ENCODE assay signal across 2 cellular contexts in genomic region chr1:228148196-228148861, GRCh38.
TF ChIP-seq lines count a peak whose summit lies in the region.

No MANE protein-coding gene starts in this region.

TF ChIP-seq in SK-N-SH, 30 proteins besides CTCF, POLR2A, EP300 and RAD21:
- TF ChIP-seq MAX (IDR thresholded peaks at IDR 0.05; ENCODE audit: low read depth) (no peak), TAF1 (IDR thresholded peaks at IDR 0.05; ENCODE audit: borderline replicate concordance, low read depth, low read length) (no peak), PBX3 (IDR thresholded peaks at IDR 0.05) (no peak), NFIC (IDR thresholded peaks at IDR 0.05; ENCODE audit: borderline replicate concordance) (no peak), FOSL2 (IDR thresholded peaks at IDR 0.05; ENCODE audit: borderline replicate concordance, low read depth) (no peak), YY1 (IDR thresholded peaks at IDR 0.05; ENCODE audit: low read depth) (no peak), ELF1 (IDR thresholded peaks at IDR 0.05) (no peak), RXRA (IDR thresholded peaks at IDR 0.05; ENCODE audit: borderline replicate concordance, low read depth) (no peak), TEAD4 (IDR thresholded peaks at IDR 0.05; ENCODE audit: borderline replicate concordance, insufficient read depth) (no peak), RFX5 (IDR thresholded peaks at IDR 0.05; ENCODE audit: low read length) (no peak), GABPA (IDR thresholded peaks at IDR 0.05; ENCODE audit: low read depth) (no peak), RCOR1 (IDR thresholded peaks at IDR 0.05; ENCODE audit: low read length) (no peak), CHD2 (IDR thresholded peaks at IDR 0.05; ENCODE audit: low read length, partially characterized antibody) (no peak), JUND (IDR thresholded peaks at IDR 0.05) (no peak), EZH2phosphoT487 (IDR thresholded peaks at IDR 0.05; ENCODE audit: borderline replicate concordance, low read depth) (no peak), ZBTB33 (IDR thresholded peaks at IDR 0.05; ENCODE audit: borderline replicate concordance, low read depth) (no peak), REST (IDR thresholded peaks at IDR 0.05; ENCODE audit: low read depth, low read length) (no peak), POLR2AphosphoS5 (IDR thresholded peaks at IDR 0.05; ENCODE audit: low read depth, low read length) (no peak), GATA2 (CRISPR knock-in tag; IDR thresholded peaks at IDR 0.05) (no peak)

TF ChIP-seq in SK-N-SH treated with all-trans-retinoic acid at 6 μM for 48 hours, 23 proteins besides CTCF, POLR2A, EP300 and RAD21:
- TF ChIP-seq ZFP3 (CRISPR knock-in tag; IDR thresholded peaks at IDR 0.05): no peak
- no peak for TF ChIP-seq GLIS3 (CRISPR knock-in tag; IDR thresholded peaks at IDR 0.05)
- TF ChIP-seq ZC3H10 (CRISPR knock-in tag; IDR thresholded peaks at IDR 0.05): no peak
- TF ChIP-seq TCF4 (CRISPR knock-in tag; IDR thresholded peaks at IDR 0.05; ENCODE audit: borderline replicate concordance): no peak
